In the genomic region with DNA sequence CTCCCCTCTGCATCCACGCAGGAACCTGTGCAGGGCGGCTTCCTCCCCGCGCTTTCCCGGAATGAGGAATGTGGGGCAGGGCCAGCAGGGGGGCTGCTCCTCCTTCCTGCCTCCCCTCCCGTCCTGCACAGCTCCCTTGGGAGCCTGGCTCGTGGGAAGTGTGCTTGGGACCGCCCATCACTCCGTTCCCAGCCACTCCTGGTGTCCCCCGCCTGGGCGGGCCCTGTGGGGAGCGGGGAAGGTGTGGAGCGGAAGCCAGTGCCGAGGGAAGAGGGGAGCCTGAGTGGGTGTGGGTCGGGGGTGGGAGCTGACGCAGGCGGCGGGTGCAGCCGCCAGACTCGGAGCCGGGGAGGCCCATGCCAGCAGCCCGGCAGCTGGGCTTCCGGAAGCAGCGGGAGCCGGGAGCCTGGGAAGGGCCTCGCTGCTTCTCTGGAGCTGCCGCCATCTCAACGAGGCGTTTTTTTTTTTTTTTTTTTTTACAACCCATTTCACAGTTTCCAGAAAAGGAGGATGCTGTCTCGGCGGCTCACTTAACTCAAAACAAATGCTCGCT, we compare ENCODE assay signal across 1 cellular context.
A peak's percentile ranks its signal among the peaks of the same experiment; 100 is the strongest.
TF ChIP-seq lines count a peak whose summit lies in the region.

No MANE protein-coding gene starts in this region.

TF ChIP-seq in liver, 16 proteins besides CTCF, POLR2A, EP300 and RAD21 (continued from another document):
- TF ChIP-seq, protein P1, sequence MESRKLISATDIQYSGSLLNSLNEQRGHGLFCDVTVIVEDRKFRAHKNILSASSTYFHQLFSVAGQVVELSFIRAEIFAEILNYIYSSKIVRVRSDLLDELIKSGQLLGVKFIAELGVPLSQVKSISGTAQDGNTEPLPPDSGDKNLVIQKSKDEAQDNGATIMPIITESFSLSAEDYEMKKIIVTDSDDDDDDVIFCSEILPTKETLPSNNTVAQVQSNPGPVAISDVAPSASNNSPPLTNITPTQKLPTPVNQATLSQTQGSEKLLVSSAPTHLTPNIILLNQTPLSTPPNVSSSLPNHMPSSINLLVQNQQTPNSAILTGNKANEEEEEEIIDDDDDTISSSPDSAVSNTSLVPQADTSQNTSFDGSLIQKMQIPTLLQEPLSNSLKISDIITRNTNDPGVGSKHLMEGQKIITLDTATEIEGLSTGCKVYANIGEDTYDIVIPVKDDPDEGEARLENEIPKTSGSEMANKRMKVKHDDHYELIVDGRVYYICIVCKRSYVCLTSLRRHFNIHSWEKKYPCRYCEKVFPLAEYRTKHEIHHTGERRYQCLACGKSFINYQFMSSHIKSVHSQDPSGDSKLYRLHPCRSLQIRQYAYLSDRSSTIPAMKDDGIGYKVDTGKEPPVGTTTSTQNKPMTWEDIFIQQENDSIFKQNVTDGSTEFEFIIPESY (IDR thresholded peaks at IDR 0.05) = no peak
- TF ChIP-seq RXRA (IDR thresholded peaks at IDR 0.05) = no peak
- TF ChIP-seq, protein P2, sequence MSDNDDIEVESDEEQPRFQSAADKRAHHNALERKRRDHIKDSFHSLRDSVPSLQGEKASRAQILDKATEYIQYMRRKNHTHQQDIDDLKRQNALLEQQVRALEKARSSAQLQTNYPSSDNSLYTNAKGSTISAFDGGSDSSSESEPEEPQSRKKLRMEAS (IDR thresholded peaks at IDR 0.05) = no peak
- TF ChIP-seq, protein P3, sequence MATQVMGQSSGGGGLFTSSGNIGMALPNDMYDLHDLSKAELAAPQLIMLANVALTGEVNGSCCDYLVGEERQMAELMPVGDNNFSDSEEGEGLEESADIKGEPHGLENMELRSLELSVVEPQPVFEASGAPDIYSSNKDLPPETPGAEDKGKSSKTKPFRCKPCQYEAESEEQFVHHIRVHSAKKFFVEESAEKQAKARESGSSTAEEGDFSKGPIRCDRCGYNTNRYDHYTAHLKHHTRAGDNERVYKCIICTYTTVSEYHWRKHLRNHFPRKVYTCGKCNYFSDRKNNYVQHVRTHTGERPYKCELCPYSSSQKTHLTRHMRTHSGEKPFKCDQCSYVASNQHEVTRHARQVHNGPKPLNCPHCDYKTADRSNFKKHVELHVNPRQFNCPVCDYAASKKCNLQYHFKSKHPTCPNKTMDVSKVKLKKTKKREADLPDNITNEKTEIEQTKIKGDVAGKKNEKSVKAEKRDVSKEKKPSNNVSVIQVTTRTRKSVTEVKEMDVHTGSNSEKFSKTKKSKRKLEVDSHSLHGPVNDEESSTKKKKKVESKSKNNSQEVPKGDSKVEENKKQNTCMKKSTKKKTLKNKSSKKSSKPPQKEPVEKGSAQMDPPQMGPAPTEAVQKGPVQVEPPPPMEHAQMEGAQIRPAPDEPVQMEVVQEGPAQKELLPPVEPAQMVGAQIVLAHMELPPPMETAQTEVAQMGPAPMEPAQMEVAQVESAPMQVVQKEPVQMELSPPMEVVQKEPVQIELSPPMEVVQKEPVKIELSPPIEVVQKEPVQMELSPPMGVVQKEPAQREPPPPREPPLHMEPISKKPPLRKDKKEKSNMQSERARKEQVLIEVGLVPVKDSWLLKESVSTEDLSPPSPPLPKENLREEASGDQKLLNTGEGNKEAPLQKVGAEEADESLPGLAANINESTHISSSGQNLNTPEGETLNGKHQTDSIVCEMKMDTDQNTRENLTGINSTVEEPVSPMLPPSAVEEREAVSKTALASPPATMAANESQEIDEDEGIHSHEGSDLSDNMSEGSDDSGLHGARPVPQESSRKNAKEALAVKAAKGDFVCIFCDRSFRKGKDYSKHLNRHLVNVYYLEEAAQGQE (IDR thresholded peaks at IDR 0.05) = no peak
- no peak for TF ChIP-seq HNF4A (conservative IDR thresholded peaks at IDR 0.05)
- no peak for TF ChIP-seq FOXA1 (IDR thresholded peaks at IDR 0.05)
- peak; percentile 42 for TF ChIP-seq NR2F2 (IDR thresholded peaks at IDR 0.05)
- TF ChIP-seq HNF4G (IDR thresholded peaks at IDR 0.05) = no peak
- TF ChIP-seq, protein P4, sequence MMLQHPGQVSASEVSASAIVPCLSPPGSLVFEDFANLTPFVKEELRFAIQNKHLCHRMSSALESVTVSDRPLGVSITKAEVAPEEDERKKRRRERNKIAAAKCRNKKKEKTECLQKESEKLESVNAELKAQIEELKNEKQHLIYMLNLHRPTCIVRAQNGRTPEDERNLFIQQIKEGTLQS (IDR thresholded peaks at IDR 0.05) = no peak
